In the genomic region with DNA sequence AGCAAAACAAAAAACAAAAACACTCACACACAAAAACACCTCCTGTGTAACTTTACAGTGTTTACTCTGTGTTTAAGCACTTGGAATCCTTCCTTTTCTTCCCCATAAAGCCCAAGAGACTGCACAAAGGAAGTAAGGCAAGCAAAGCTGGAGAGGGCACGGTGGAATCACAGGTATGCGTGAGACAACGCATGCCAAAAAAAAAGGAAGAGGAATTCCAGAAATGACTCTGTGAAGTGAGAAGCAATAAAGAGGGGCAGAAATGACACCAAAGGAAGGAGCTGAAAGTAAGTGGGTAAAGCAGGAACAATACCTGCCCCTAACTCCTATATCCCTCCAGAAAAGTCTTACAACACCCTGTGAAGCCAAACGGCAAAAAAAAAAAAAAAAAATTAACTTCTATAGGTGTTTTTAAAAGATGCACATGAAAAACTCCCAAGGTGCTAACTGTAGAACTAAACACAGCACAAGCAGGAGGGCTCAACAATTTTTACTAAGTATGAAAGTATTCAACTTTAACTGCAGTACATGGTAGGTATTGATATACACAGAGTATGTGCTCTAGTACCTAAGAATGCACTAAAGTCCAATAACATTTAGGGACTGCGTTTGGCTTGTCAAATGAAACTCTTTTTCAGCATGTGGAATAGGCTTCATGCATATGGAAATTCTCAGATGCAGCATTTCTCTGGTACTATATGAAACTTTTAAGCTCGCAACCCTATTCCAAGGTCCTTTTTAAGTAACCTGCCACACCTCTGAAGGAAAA, we compare ENCODE assay signal across 14 cellular contexts. TPM values are rescaled to one million over a fixed set of nuclear protein-coding genes. Genes with fewer than 3 reads are reported as not detected.
DNase-seq lines count a peak whose midpoint lies in the region; ATAC-seq and TF ChIP-seq lines count a peak whose summit lies in the region.
"Had no signal": no experiment of that assay in that cellular context is flagged by ENCODE, and none has a peak within 500 bp of the region (broad histone marks: within the 10 kb centered on the region; RNA-seq: fewer than 3 reads in every experiment).

No MANE protein-coding gene starts in this region.

- H3K27me3 ChIP-seq in Panc1 (ENCODE audit: control insufficient read depth, insufficient read depth, low read length) (no peaks in the 10 kb centered on the region), prostate gland (replicated peaks; ENCODE audit: insufficient read depth) (no peaks in the 10 kb centered on the region)
- H3K27me3 ChIP-seq: ovary had no signal

- intact Hi-C loops in Calu3 (cut with micrococcal nuclease; ENCODE audit: unreplicated experiment), result loop anchor here (2.0 kb wide), 2 partner anchors 264 to 490 kb away; no protein-coding TSS in a partner anchor
- intact Hi-C loops in Panc1 (cut with micrococcal nuclease; ENCODE audit: unreplicated experiment), result loop anchor here (5.0 kb wide), 1 partner anchor 881 kb away; no protein-coding TSS in a partner anchor
- intact Hi-C loops in prostate gland (cut with DNase I), result no loop called here

- DNase-seq in Calu3 (no peak), Panc1 (ENCODE audit: low read depth, low spot score) (no peak), fibroblast of peridontal ligament (ENCODE audit: extremely low read depth) (peak; percentile 46), prostate gland (ENCODE audit: low spot score) (peak; percentile 33), activated T-cell treated with anti-CD3 and anti-CD28 coated beads for 4 hours (no peak), T-cell (no peak)
- DNase-seq: activated B cell treated with CpG ODN at 0.5 μM for 24 hours; activated naive CD8-positive, alpha-beta T cell treated with anti-CD3 and anti-CD28 coated beads, Interleukin-2, amount 10 ng/mL, durations not matched to agents 7 days and 5 days; CD4-positive, CD25-positive, alpha-beta regulatory T cell; glutamatergic neuron; ovary had no signal

- peaks cover 72% of the 10 kb centered on the region for H3K4me1 Mint-ChIP-seq in Calu3 (ENCODE audit: low read depth, unreplicated experiment)
- no peaks in the 10 kb centered on the region for H3K4me1 Mint-ChIP-seq in T-cell
- H3K4me1 Mint-ChIP-seq: activated B cell treated with CpG ODN at 0.5 μM for 24 hours; activated naive CD8-positive, alpha-beta T cell treated with anti-CD3 and anti-CD28 coated beads, Interleukin-2, amount 10 ng/mL, durations not matched to agents 7 days and 5 days; CD4-positive, CD25-positive, alpha-beta regulatory T cell had no signal

- H3K36me3 ChIP-seq in Panc1 (ENCODE audit: control insufficient read depth, insufficient read depth, low read length) (peaks cover 13% of the 10 kb centered on the region), prostate gland (no peaks in the 10 kb centered on the region)
- H3K36me3 ChIP-seq: ovary had no signal

- H3K4me1 ChIP-seq in Panc1 (ENCODE audit: control insufficient read depth, insufficient read depth, low read length) (peaks cover 87% of the 10 kb centered on the region), prostate gland (replicated peaks) (no peaks in the 10 kb centered on the region)

- BruUV-seq in Calu3 (replicated peaks; lab: Mats Ljungman, UMichigan), result no TSS peak
- no TSS peak for BruUV-seq in Panc1 (replicated peaks; lab: Mats Ljungman, UMichigan)

- H3K9me3 Mint-ChIP-seq in Calu3 (ENCODE audit: low read depth, unreplicated experiment) (no peaks in the 10 kb centered on the region), T-cell (peaks cover 0 to 4% (median 0%) of the 10 kb centered on the region in 3 donors)
- H3K9me3 Mint-ChIP-seq: activated B cell treated with CpG ODN at 0.5 μM for 24 hours; activated naive CD8-positive, alpha-beta T cell treated with anti-CD3 and anti-CD28 coated beads, Interleukin-2, amount 10 ng/mL, durations not matched to agents 7 days and 5 days had no signal

- peak; percentile 47; the same call in 1 of the 2 replicates for ATAC-seq in Panc1
- no peak for ATAC-seq in activated CD4-positive, CD25-positive, alpha-beta regulatory T cell treated with anti-CD3 and anti-CD28 coated beads, Interleukin-2, amount 50 U/mL, for 24 hours
- no peak for ATAC-seq in GM21423 (IDR thresholded peaks at IDR 0.05; ENCODE audit: unreplicated experiment)
- ATAC-seq in T-cell (replicated peaks in 1 of 4), result no peak

- 26% methylated on average over 6 of the region's 6 CpGs for WGBS in prostate gland

- H3K27me3 Mint-ChIP-seq in Calu3 (ENCODE audit: unreplicated experiment), result no peaks in the 10 kb centered on the region
- H3K27me3 Mint-ChIP-seq in T-cell, result peaks cover 2 to 8% of the 10 kb centered on the region in 2 donors

- H3K36me3 Mint-ChIP-seq in Calu3 (ENCODE audit: insufficient read depth, unreplicated experiment) (peaks cover 100% of the 10 kb centered on the region), T-cell (no peaks in the 10 kb centered on the region)
- H3K36me3 Mint-ChIP-seq: activated naive CD8-positive, alpha-beta T cell treated with anti-CD3 and anti-CD28 coated beads, Interleukin-2, amount 10 ng/mL, durations not matched to agents 7 days and 5 days; CD4-positive, CD25-positive, alpha-beta regulatory T cell had no signal

- no peak for TF ChIP-seq CTCF in Calu3 (IDR thresholded peaks at IDR 0.05; ENCODE audit: unreplicated experiment)
- no peak for TF ChIP-seq CTCF in Panc1 (IDR thresholded peaks at IDR 0.05)
- no peak for TF ChIP-seq CTCF in prostate gland (IDR thresholded peaks at IDR 0.05)

- H3K27ac ChIP-seq in Panc1 (ENCODE audit: low read length) (peak overlapping the region; percentile 77), prostate gland (peak overlapping the region in 1 of 2 donors; percentile 20)
- H3K27ac ChIP-seq: KMS-11, ovary had no signal

- peak overlapping the region in 1 of 2 experiments; percentile 19; a peak in 1 of 4 replicates for H3K4me3 ChIP-seq in Panc1 (ENCODE audit: low read depth in 2 of 2, low read length in 2 of 2)
- no peak overlapping the region for H3K4me3 ChIP-seq in prostate gland
- H3K4me3 ChIP-seq: ovary had no signal

- H3K9me3 ChIP-seq in Panc1 (ENCODE audit: control insufficient read depth, insufficient read depth, low read depth, low read length) (no peaks in the 10 kb centered on the region), prostate gland (no peaks in the 10 kb centered on the region)
- H3K9me3 ChIP-seq: ovary had no signal

- TF ChIP-seq POLR2A in prostate gland (IDR thresholded peaks at IDR 0.05), result no peak

- H3K4me3 Mint-ChIP-seq in Calu3 (ENCODE audit: low read depth, unreplicated experiment) (peak overlapping the region; percentile 94), T-cell (no peak overlapping the region)
- H3K4me3 Mint-ChIP-seq: activated B cell treated with CpG ODN at 0.5 μM for 24 hours; activated naive CD8-positive, alpha-beta T cell treated with anti-CD3 and anti-CD28 coated beads, Interleukin-2, amount 10 ng/mL, durations not matched to agents 7 days and 5 days; CD4-positive, CD25-positive, alpha-beta regulatory T cell had no signal

- POLR2A ChIA-PET in Panc1 (lab: Charles Lee) (interaction anchor here (0.6 kb wide), 1 partner anchor 119 kb away, joined by 3 read pairs; no protein-coding TSS in a partner anchor), T-cell (lab: Charles Lee) (no interaction called here)

- CTCF ChIA-PET in Calu3 (lab: Charles Lee) (interaction anchor here (0.5 to 0.6 kb wide), 2 partner anchors 121 to 448 kb away, joined by 5 to 8 read pairs; no protein-coding TSS in a partner anchor), Panc1 (lab: Charles Lee) (no interaction called here), T-cell (lab: Charles Lee) (no interaction called here)

- in situ Hi-C loops in Panc1 (cut with HindIII; ENCODE audit: low pct_unique_long_range_greater_than_20kb, low sequenced_read_pairs), result no loop called here

- H3K27ac Mint-ChIP-seq in Calu3 (ENCODE audit: unreplicated experiment) (peak overlapping the region; percentile 94), T-cell (no peak overlapping the region)
- H3K27ac Mint-ChIP-seq: activated B cell treated with CpG ODN at 0.5 μM for 24 hours; activated naive CD8-positive, alpha-beta T cell treated with anti-CD3 and anti-CD28 coated beads, Interleukin-2, amount 10 ng/mL, durations not matched to agents 7 days and 5 days; CD4-positive, CD25-positive, alpha-beta regulatory T cell had no signal

RNA-seq across cellular contexts. Expression of gene RND3, which starts 9.1 kb away (rescaled TPM):
- total RNA-seq in Calu3 (2022) (118 and 143 TPM in 2 replicates), Panc1 (2021; ENCODE audit: unreplicated experiment) (45.3 TPM), prostate gland (10 to 100 TPM; 26.2 to 54.7 TPM), T-cell (under 1 TPM in 3 of 5 donors, not detected in 2; 0.66 to 0.98 (median 0.90) TPM)
- polyA plus RNA-seq in Panc1 (2012; ENCODE audit: insufficient read length), result 26.0 TPM
- total RNA-seq: activated B cell treated with CpG ODN at 0.5 μM for 24 hours; activated naive CD8-positive, alpha-beta T cell treated with anti-CD3 and anti-CD28 coated beads, Interleukin-2, amount 10 ng/mL, durations not matched to agents 7 days and 5 days; CD4-positive, CD25-positive, alpha-beta regulatory T cell had no signal
- polyA plus RNA-seq: CD4-positive, CD25-positive, alpha-beta regulatory T cell had no signal

Comparison
In these comparisons a context has a peak if more than half of its experiments do, and no peak if none do; other contexts are left out.
1. DNase-seq: peak in fibroblast of peridontal ligament (single experiment) and prostate gland (single experiment); none in Calu3 (single experiment), Panc1 (single experiment), activated T-cell treated with anti-CD3 and anti-CD28 coated beads for 4 hours (single experiment) and T-cell (0 of 34).
2. RNA of gene RND3, which starts 9.1 kb away (total RNA-seq): 118 to 143 TPM in Calu3, 26.2 to 54.7 TPM in prostate gland and 45.3 TPM in Panc1 (single experiment); 0.66 to 0.98 TPM in T-cell; every median in the first group is over 10 times any median in the second.